ENCODE assay signal across 19 cellular contexts in the genomic region with DNA sequence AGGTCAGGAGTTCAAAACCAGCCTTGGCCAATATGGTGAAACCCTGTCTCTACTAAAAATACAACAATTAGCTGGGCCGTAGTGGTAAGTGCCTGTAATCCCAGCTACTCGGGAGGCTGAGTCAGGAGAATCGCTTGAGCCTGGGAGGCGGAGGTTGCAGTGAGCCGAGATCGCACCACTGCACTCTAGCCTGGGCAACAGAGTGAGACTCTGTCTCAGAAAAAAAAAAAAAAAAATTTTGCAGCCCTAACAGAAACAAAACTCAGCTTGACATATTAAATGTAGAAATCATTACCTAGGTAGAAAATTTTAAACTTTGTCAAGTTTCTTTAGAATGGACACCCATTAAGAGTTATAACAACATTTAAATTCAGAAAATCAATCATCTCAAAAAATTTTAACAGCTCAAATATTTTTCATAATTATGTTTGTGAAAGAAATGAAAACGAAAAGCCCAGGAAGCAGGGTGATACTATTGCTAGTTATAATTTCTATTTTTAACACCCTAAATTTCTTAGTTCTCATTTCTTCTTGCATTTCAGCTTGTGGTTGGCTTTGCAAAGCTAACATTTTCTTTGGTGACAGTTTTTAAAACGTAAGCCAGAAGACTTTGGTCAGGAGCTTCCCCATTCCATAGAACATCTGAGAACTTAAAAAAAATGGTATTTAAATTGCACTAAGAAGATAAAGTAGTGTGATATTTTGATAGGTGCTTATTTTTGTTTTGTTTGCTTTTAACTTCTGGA. TPM values are rescaled to one million over a fixed set of nuclear protein-coding genes. Genes with fewer than 3 reads are reported as not detected.
DNase-seq lines count a peak whose midpoint lies in the region; ATAC-seq, FAIRE-seq and TF ChIP-seq lines count a peak whose summit lies in the region.
"Had no signal": no experiment of that assay in that cellular context is flagged by ENCODE, and none has a peak within 500 bp of the region (broad histone marks: within the 10 kb centered on the region; RNA-seq: fewer than 3 reads in every experiment).

No MANE protein-coding gene starts in this region.

- DNase-seq in MM.1S (peak; percentile 51), kidney (no peak), nephron progenitor cell (no peak), esophagus muscularis mucosa (ENCODE audit: extremely low spot score) (no peak), MCF 10A (ENCODE audit: unreplicated experiment) (no peak)
- no peak for DNase-seq in stimulated activated CD4-positive, alpha-beta T cell treated with anti-CD3 and anti-CD28 coated beads, Interleukin-15, amount 100 ng/mL, for 24 hours
- DNase-seq: activated CD8-positive, alpha-beta memory T cell treated with anti-CD3 and anti-CD28 coated beads for 24 hours; caudate nucleus; CD4-positive, CD25-positive, alpha-beta regulatory T cell; GF-D8; left lung; stomach had no signal

- H3K27me3 Mint-ChIP-seq in nephron progenitor cell (ENCODE audit: low read depth, poor library complexity) (peaks cover under 1% of the 10 kb centered on the region), MCF 10A (ENCODE audit: insufficient read depth, unreplicated experiment) (peaks cover 73% of the 10 kb centered on the region)

- peak; percentile 44 for FAIRE-seq in kidney (lab: Jason Lieb, UNC)
- FAIRE-seq: endothelial cell of umbilical vein, RCC 7860 had no signal

- POLR2A ChIA-PET in MCF 10A (lab: Yijun Ruan, JAX), result interaction anchor here (0.7 kb wide), 1 partner anchor 11 kb away, joined by 3 read pairs; no protein-coding TSS in a partner anchor

- no peaks in the 10 kb centered on the region for H3K9me2 ChIP-seq in MM.1S (replicated peaks; ENCODE audit: insufficient read depth, low read length)

- H3K27me3 ChIP-seq in MM.1S (replicated peaks; ENCODE audit: insufficient read depth, low read length) (no peaks in the 10 kb centered on the region), esophagus muscularis mucosa (peaks cover 0 to 5% (median 0%) of the 10 kb centered on the region in 4 donors)

- TF ChIP-seq POLR2A in esophagus muscularis mucosa (IDR thresholded peaks at IDR 0.05; ENCODE audit: low read depth), result no peak

- no peaks in the 10 kb centered on the region for H4K20me1 ChIP-seq in MM.1S (ENCODE audit: insufficient read depth, low read length)

- peaks cover 14% of the 10 kb centered on the region for H3F3A ChIP-seq in MM.1S (ENCODE audit: insufficient read depth, low read length)

- H3K9ac ChIP-seq in MM.1S (ENCODE audit: low read length) (peak overlapping the region; percentile 45), kidney (ENCODE audit: low read length in 2 of 2) (no peak overlapping the region)

- TF ChIP-seq CTCF in MM.1S (IDR thresholded peaks at IDR 0.05; ENCODE audit: low read length) (no peak), kidney (IDR thresholded peaks at IDR 0.05; ENCODE audit: borderline replicate concordance, extremely low read depth, insufficient read depth) (no peak), nephron progenitor cell (IDR thresholded peaks at IDR 0.05) (no peak), esophagus muscularis mucosa (IDR thresholded peaks at IDR 0.05) (no peak), MCF 10A (IDR thresholded peaks at IDR 0.05; ENCODE audit: unreplicated experiment) (no peak)

- no peaks in the 10 kb centered on the region for H3K79me2 ChIP-seq in MM.1S (ENCODE audit: low read length)

- peak; percentile 83 for ATAC-seq in GM18867 (IDR thresholded peaks at IDR 0.05; ENCODE audit: unreplicated experiment)
- ATAC-seq in GM21786 (IDR thresholded peaks at IDR 0.05; ENCODE audit: unreplicated experiment), result peak; percentile 75
- ATAC-seq: left lung, sciatic nerve had no signal

- H3K9me3 ChIP-seq in MM.1S (replicated peaks; ENCODE audit: insufficient read depth, low read length), result no peaks in the 10 kb centered on the region
- no peaks in the 10 kb centered on the region for H3K9me3 ChIP-seq in kidney (ENCODE audit: control insufficient read depth in 1 of 2, low read length in 2 of 2)
- no peaks in the 10 kb centered on the region for H3K9me3 ChIP-seq in esophagus muscularis mucosa
- H3K9me3 ChIP-seq: left lung, stomach had no signal

- H3K4me3 Mint-ChIP-seq in nephron progenitor cell, result no peak overlapping the region
- no peak overlapping the region for H3K4me3 Mint-ChIP-seq in MCF 10A (ENCODE audit: unreplicated experiment)
- H3K4me3 Mint-ChIP-seq: activated naive CD8-positive, alpha-beta T cell; CD4-positive, CD25-positive, alpha-beta regulatory T cell; nephron had no signal

- CTCF ChIA-PET in MCF 10A (lab: Yijun Ruan, JAX), result interaction anchor here (0.8 to 1.4 kb wide), 4 partner anchors 11 to 1334 kb away, joined by 3 to 7 read pairs (median 3); no protein-coding TSS in a partner anchor

- no peak overlapping the region for H3K4me3 ChIP-seq in MM.1S (ENCODE audit: low read length)
- no peak overlapping the region for H3K4me3 ChIP-seq in kidney (ENCODE audit: low read length in 2 of 2)
- no peak overlapping the region for H3K4me3 ChIP-seq in esophagus muscularis mucosa
- H3K4me3 ChIP-seq: left lung, stomach had no signal

- no peak overlapping the region for H3K27ac Mint-ChIP-seq in nephron progenitor cell
- no peak overlapping the region for H3K27ac Mint-ChIP-seq in MCF 10A (ENCODE audit: low read depth, unreplicated experiment)
- H3K27ac Mint-ChIP-seq: activated naive CD8-positive, alpha-beta T cell; CD4-positive, CD25-positive, alpha-beta regulatory T cell; nephron had no signal

- peak overlapping the region; percentile 85 for H3K27ac ChIP-seq in MM.1S (ENCODE audit: low read length)
- H3K27ac ChIP-seq in kidney (ENCODE audit: low read depth in 2 of 2, low read length in 2 of 2), result no peak overlapping the region
- no peak overlapping the region for H3K27ac ChIP-seq in esophagus muscularis mucosa (replicated peaks in 1 of 4)
- H3K27ac ChIP-seq: left lung, stomach had no signal

- intact Hi-C loops in kidney (cut with DNase I), result no loop called here
- intact Hi-C loops in esophagus muscularis mucosa (cut with DNase I), result no loop called here
- intact Hi-C loops in MCF 10A (cut with micrococcal nuclease), result no loop called here

- WGBS in esophagus muscularis mucosa, result 68% methylated on average over 8 of the region's 8 CpGs

- H3K9me3 Mint-ChIP-seq in nephron progenitor cell (peaks cover 4% of the 10 kb centered on the region), MCF 10A (ENCODE audit: unreplicated experiment) (no peaks in the 10 kb centered on the region)
- H3K9me3 Mint-ChIP-seq: nephron had no signal

- no peaks in the 10 kb centered on the region for H3K4me1 Mint-ChIP-seq in nephron progenitor cell
- no peaks in the 10 kb centered on the region for H3K4me1 Mint-ChIP-seq in MCF 10A (ENCODE audit: insufficient read depth, unreplicated experiment)
- H3K4me1 Mint-ChIP-seq: CD4-positive, CD25-positive, alpha-beta regulatory T cell; nephron had no signal

- H3K4me1 ChIP-seq in MM.1S (ENCODE audit: low read length) (peaks cover 12% of the 10 kb centered on the region), kidney (ENCODE audit: control insufficient read depth in 1 of 2, insufficient read depth in 1 of 2, low read depth in 1 of 2, low read length in 2 of 2) (no peaks in the 10 kb centered on the region), esophagus muscularis mucosa (no peaks in the 10 kb centered on the region)
- H3K4me1 ChIP-seq: left lung, stomach had no signal

- no peak overlapping the region for H2AFZ ChIP-seq in MM.1S (ENCODE audit: low read length)

- H3K4me2 ChIP-seq in MM.1S (ENCODE audit: low read depth, low read length), result peak overlapping the region; percentile 27; the same call in 1 of the 2 replicates

- no peak for TF ChIP-seq EP300 in esophagus muscularis mucosa (IDR thresholded peaks at IDR 0.05)

- H3K36me3 ChIP-seq in MM.1S (replicated peaks; ENCODE audit: insufficient read depth, low read length) (no peaks in the 10 kb centered on the region), kidney (ENCODE audit: control insufficient read depth in 1 of 2, insufficient read depth in 2 of 2, low read length in 2 of 2) (no peaks in the 10 kb centered on the region), esophagus muscularis mucosa (no peaks in the 10 kb centered on the region)
- H3K36me3 ChIP-seq: left lung, stomach had no signal

- BruUV-seq in MCF 10A (replicated peaks; lab: Mats Ljungman, UMichigan), result no TSS peak

- H3K36me3 Mint-ChIP-seq in nephron progenitor cell (ENCODE audit: low read depth) (no peaks in the 10 kb centered on the region), MCF 10A (ENCODE audit: insufficient read depth, unreplicated experiment) (no peaks in the 10 kb centered on the region)
- H3K36me3 Mint-ChIP-seq: CD4-positive, CD25-positive, alpha-beta regulatory T cell had no signal

RNA-seq across cellular contexts. Expression of a gene that starts 33.3 kb away (rescaled TPM):
- total RNA-seq in kidney, result 95.2 TPM
- polyA plus RNA-seq in kidney (ENCODE audit: insufficient read depth, low read depth, low replicate concordance), result 112 TPM
- 100 to 1,000 TPM; 105 to 150 (median 125) TPM for total RNA-seq in esophagus muscularis mucosa
- total RNA-seq in MCF 10A (2022), result 81.9 and 95.2 TPM in 2 replicates

RNA-seq across cellular contexts. Expression of a gene that starts 43.0 kb away (rescaled TPM):
- total RNA-seq in kidney (36.3 TPM), esophagus muscularis mucosa (10 to 100 TPM; 26.4 to 49.0 (median 33.2) TPM), MCF 10A (2022) (6.9 and 8.1 TPM in 2 replicates)
- 19.6 TPM for polyA plus RNA-seq in kidney (ENCODE audit: insufficient read depth, low read depth, low replicate concordance)
